ENCODE assay signal across 8 cellular contexts in the genomic region with DNA sequence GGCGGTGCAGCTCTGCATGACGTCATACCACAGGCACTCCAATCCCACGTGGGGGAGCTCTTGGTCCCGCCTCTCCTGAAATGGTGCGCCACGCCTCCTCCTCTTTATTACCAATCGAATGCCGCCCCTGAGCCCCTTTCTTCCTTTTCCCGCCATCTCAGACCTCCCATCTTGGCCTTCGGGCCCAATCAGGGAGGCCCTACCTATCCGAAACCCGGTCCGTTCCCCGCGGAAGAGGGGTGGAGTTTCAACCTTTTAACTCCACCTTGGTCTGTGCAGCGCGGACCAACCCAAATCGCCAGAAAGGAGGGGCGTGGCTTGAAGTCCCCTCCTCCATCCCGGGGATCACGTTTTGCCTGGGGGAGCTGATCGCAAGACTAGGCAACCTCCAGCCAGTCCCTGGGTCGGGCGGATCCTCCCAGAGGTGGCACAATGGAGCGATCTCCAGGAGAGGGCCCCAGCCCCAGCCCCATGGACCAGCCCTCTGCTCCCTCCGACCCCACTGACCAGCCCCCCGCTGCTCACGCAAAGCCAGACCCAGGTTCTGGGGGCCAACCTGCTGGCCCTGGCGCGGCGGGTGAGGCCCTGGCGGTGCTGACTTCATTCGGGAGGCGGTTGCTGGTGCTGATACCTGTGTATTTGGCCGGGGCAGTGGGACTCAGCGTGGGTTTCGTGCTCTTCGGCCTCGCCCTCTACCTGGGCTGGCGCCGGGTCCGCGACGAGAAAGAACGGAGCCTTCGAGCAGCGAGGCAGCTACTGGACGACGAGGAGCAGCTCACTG. TPM values are rescaled to one million over a fixed set of nuclear protein-coding genes. Genes with fewer than 3 reads are reported as not detected.
A peak's percentile ranks its signal among the peaks of the same experiment; 100 is the strongest.
DNase-seq lines count a peak whose midpoint lies in the region; ATAC-seq and TF ChIP-seq lines count a peak whose summit lies in the region.

A gene with protein sequence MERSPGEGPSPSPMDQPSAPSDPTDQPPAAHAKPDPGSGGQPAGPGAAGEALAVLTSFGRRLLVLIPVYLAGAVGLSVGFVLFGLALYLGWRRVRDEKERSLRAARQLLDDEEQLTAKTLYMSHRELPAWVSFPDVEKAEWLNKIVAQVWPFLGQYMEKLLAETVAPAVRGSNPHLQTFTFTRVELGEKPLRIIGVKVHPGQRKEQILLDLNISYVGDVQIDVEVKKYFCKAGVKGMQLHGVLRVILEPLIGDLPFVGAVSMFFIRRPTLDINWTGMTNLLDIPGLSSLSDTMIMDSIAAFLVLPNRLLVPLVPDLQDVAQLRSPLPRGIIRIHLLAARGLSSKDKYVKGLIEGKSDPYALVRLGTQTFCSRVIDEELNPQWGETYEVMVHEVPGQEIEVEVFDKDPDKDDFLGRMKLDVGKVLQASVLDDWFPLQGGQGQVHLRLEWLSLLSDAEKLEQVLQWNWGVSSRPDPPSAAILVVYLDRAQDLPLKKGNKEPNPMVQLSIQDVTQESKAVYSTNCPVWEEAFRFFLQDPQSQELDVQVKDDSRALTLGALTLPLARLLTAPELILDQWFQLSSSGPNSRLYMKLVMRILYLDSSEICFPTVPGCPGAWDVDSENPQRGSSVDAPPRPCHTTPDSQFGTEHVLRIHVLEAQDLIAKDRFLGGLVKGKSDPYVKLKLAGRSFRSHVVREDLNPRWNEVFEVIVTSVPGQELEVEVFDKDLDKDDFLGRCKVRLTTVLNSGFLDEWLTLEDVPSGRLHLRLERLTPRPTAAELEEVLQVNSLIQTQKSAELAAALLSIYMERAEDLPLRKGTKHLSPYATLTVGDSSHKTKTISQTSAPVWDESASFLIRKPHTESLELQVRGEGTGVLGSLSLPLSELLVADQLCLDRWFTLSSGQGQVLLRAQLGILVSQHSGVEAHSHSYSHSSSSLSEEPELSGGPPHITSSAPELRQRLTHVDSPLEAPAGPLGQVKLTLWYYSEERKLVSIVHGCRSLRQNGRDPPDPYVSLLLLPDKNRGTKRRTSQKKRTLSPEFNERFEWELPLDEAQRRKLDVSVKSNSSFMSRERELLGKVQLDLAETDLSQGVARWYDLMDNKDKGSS (plus strand): TSS at position 380 of the 781 bp plus-strand sequence. CDS start 53 bp downstream, at position 433.

- H3K27me3 ChIP-seq in ACC112 (ENCODE audit: insufficient read depth, low read length) (no peaks in the 10 kb centered on the region), breast epithelium (no peaks in the 10 kb centered on the region), skeletal muscle tissue (ENCODE audit: control insufficient read depth in 3 of 3, insufficient read depth in 3 of 3, low read length in 3 of 3) (no peaks in the 10 kb centered on the region)

- H3K36me3 ChIP-seq in ACC112 (ENCODE audit: insufficient read depth, low read length) (peaks cover 14% of the 10 kb centered on the region; the same call in 1 of the 2 replicates), breast epithelium (peaks cover 5% of the 10 kb centered on the region), skeletal muscle tissue (ENCODE audit: control insufficient read depth in 3 of 3, insufficient read depth in 3 of 3, low read length in 3 of 3) (peaks cover 25 to 27% (median 26%) of the 10 kb centered on the region in 3 donors)

- TF ChIP-seq CTCF in VCaP (conservative IDR thresholded peaks at IDR 0.05), result no peak
- TF ChIP-seq CTCF in breast epithelium (IDR thresholded peaks at IDR 0.05), result no peak

- H3K9ac ChIP-seq in skeletal muscle tissue (ENCODE audit: low read depth in 1 of 3, low read length in 3 of 3), result peak within 1 kb of the TSS; percentile 89 to 99 (median 96)

- no peaks in the 10 kb centered on the region for H3K9me3 ChIP-seq in breast epithelium
- no peaks in the 10 kb centered on the region for H3K9me3 ChIP-seq in iPS-18c (ENCODE audit: control insufficient read depth, insufficient read depth, low read length)
- H3K9me3 ChIP-seq in skeletal muscle tissue (ENCODE audit: control insufficient read depth in 3 of 3, low read length in 3 of 3), result no peaks in the 10 kb centered on the region

- intact Hi-C loops in breast epithelium (cut with DNase I; ENCODE audit: low total_unique reads), result loop anchor here (5.0 kb wide), 1 partner anchor 59 kb away; a partner anchor contains a TSS

- peak within 1 kb of the TSS; percentile 37 for H2AFZ ChIP-seq in ACC112 (ENCODE audit: low read length, unreplicated experiment)

- DNase-seq in NCI-H2196 treated with DMSO at 0.1 percent for 48 hours (lab: John Stamatoyannopoulos, UW; ENCODE audit: unreplicated experiment) (peak; percentile 99), breast epithelium (ENCODE audit: low spot score in 2 of 2) (peak; percentile 99 to 100)

- peak; percentile 85 for ATAC-seq in GM18870 (IDR thresholded peaks at IDR 0.05; ENCODE audit: unreplicated experiment)
- ATAC-seq in HG03135 (IDR thresholded peaks at IDR 0.05; ENCODE audit: unreplicated experiment), result peak; percentile 86

- H3K4me3 ChIP-seq in ACC112 (ENCODE audit: low read depth, low read length), result peak within 1 kb of the TSS; percentile 86
- H3K4me3 ChIP-seq in breast epithelium, result peak within 1 kb of the TSS; percentile 66 to 89 (median 80)
- H3K4me3 ChIP-seq in iPS-18c (ENCODE audit: insufficient read depth, low read depth, low read length), result peak within 1 kb of the TSS; percentile 83
- peak within 1 kb of the TSS; percentile 93 to 97 (median 97) for H3K4me3 ChIP-seq in skeletal muscle tissue (ENCODE audit: low read length in 3 of 3)

- H3K27ac ChIP-seq in ACC112 (ENCODE audit: low read depth, low read length) (peak within 1 kb of the TSS; percentile 43), VCaP (peak within 1 kb of the TSS; percentile 86), breast epithelium (peak within 1 kb of the TSS; percentile 92 to 94), skeletal muscle tissue (ENCODE audit: low read depth, low read length) (peak within 1 kb of the TSS; percentile 96)

- H3K4me1 ChIP-seq in ACC112 (ENCODE audit: control insufficient read depth, insufficient read depth, low read length, unreplicated experiment), result peaks cover 16% of the 10 kb centered on the region
- peaks cover 3 to 14% of the 10 kb centered on the region in 2 donors for H3K4me1 ChIP-seq in breast epithelium
- peaks cover 57 to 73% (median 59%) of the 10 kb centered on the region in 3 donors for H3K4me1 ChIP-seq in skeletal muscle tissue (ENCODE audit: control insufficient read depth in 3 of 3, insufficient read depth in 3 of 3, low read length in 3 of 3)

- peaks cover 6% of the 10 kb centered on the region for H3K79me2 ChIP-seq in ACC112 (ENCODE audit: control insufficient read depth, insufficient read depth, low read length, unreplicated experiment)

- TF ChIP-seq POLR2A in breast epithelium (IDR thresholded peaks at IDR 0.05), result peak; percentile 71

RNA-seq across cellular contexts. Expression of the gene that starts here (rescaled TPM):
- 100 to 1,000 TPM; 132 to 243 (median 146) TPM for total RNA-seq in breast epithelium
- 149 TPM for total RNA-seq in skeletal muscle tissue

Comparison
In these comparisons a context has a peak if more than half of its experiments do, and no peak if none do; other contexts are left out.
1. Peak in every context shown above with its lines: DNase-seq, ATAC-seq, H3K4me3 ChIP-seq and H3K27ac ChIP-seq.
2. H3K27ac ChIP-seq: peak in every context shown above with its lines; median percentile 96 in skeletal muscle tissue; 93 in breast epithelium; 86 in VCaP; 43 in ACC112.